In genomic region chr13:21229241-21230024, GRCh38 we compare ENCODE assay signal across 17 cellular contexts. TPM values are rescaled to one million over a fixed set of nuclear protein-coding genes. Genes with fewer than 3 reads are reported as not detected.
"Had no signal": no experiment of that assay in that cellular context is flagged by ENCODE, and none has a peak within 500 bp of the region (broad histone marks: within the 10 kb centered on the region; RNA-seq: fewer than 3 reads in every experiment).

No MANE protein-coding gene starts in this region.

- H3K36me3 Mint-ChIP-seq: naive thymus-derived CD8-positive, alpha-beta T cell; stimulated activated memory B cell treated with anti-CD40 and anti-IgM and Interleukin-4, amounts not matched to agents 10 μg/mL and 1 μg/mL and 100 μg/mL, for 72 hours had no signal

- H3K4me3 Mint-ChIP-seq: naive thymus-derived CD8-positive, alpha-beta T cell; stimulated activated memory B cell treated with anti-CD40 and anti-IgM and Interleukin-4, amounts not matched to agents 10 μg/mL and 1 μg/mL and 100 μg/mL, for 72 hours had no signal

- H3K9me3 ChIP-seq: gastrocnemius medialis, mucosa of descending colon, psoas muscle, right lobe of liver, stomach, thoracic aorta, transverse colon had no signal

- H3K27ac Mint-ChIP-seq: naive thymus-derived CD8-positive, alpha-beta T cell; stimulated activated memory B cell treated with anti-CD40 and anti-IgM and Interleukin-4, amounts not matched to agents 10 μg/mL and 1 μg/mL and 100 μg/mL, for 72 hours had no signal

- DNase-seq: effector memory CD4-positive, alpha-beta T cell; gastrocnemius medialis; islet precursor cell; mucosa of descending colon; naive thymus-derived CD8-positive, alpha-beta T cell; psoas muscle; retina; right lobe of liver; stimulated activated CD4-positive, alpha-beta T cell treated with anti-CD3 and anti-CD28 coated beads, Interleukin-4, amount 100 ng/mL, for 1 hour; stomach; substantia nigra; transverse colon had no signal

- H3K4me1 Mint-ChIP-seq: stimulated activated memory B cell treated with anti-CD40 and anti-IgM and Interleukin-4, amounts not matched to agents 10 μg/mL and 1 μg/mL and 100 μg/mL, for 72 hours had no signal

- H3K4me3 ChIP-seq: gastrocnemius medialis, mucosa of descending colon, psoas muscle, right lobe of liver, stomach, thoracic aorta, transverse colon had no signal

- H3K27me3 ChIP-seq: right lobe of liver, stomach, transverse colon had no signal

- H3K9me3 Mint-ChIP-seq: naive thymus-derived CD8-positive, alpha-beta T cell; stimulated activated memory B cell treated with anti-CD40 and anti-IgM and Interleukin-4, amounts not matched to agents 10 μg/mL and 1 μg/mL and 100 μg/mL, for 72 hours had no signal

- H3K36me3 ChIP-seq: gastrocnemius medialis, right lobe of liver, stomach, thoracic aorta, transverse colon had no signal

- H3K4me1 ChIP-seq: gastrocnemius medialis, psoas muscle, right lobe of liver, transverse colon had no signal

- FAIRE-seq: endometrium had no signal

- ATAC-seq: esophagus mucosa; gastrocnemius medialis; left lobe of liver; mucosa of descending colon; naive thymus-derived CD8-positive, alpha-beta T cell; psoas muscle; right lobe of liver; stimulated activated memory B cell treated with anti-CD40 and anti-IgM and Interleukin-4, amounts not matched to agents 10 μg/mL and 1 μg/mL and 100 μg/mL, for 72 hours had no signal

RNA-seq across cellular contexts. Expression of gene SKA3, which starts 53.1 kb away (rescaled TPM):
- total RNA-seq: thoracic aorta had no signal
